In genomic region chr2:177572236-177572671, GRCh38 we compare ENCODE assay signal across 1 cellular context.
TF ChIP-seq lines count a peak whose summit lies in the region.

No MANE protein-coding gene starts in this region.

TF ChIP-seq in HEK293, 187 proteins besides CTCF, POLR2A, EP300 and RAD21 (continued from another document):
- TF ChIP-seq PRDM10 (tag by site-specific recombination; IDR thresholded peaks at IDR 0.05): peak; percentile 34; the same call in 1 of the 2 replicates
- peak; percentile 50; the same call in 1 of the 2 replicates for TF ChIP-seq ZNF341 (tag by site-specific recombination; IDR thresholded peaks at IDR 0.05; ENCODE audit: low read depth)
- no peak for TF ChIP-seq SP2 (tag by site-specific recombination; IDR thresholded peaks at IDR 0.05)
- TF ChIP-seq IKZF3 (tag by site-specific recombination; IDR thresholded peaks at IDR 0.05): 0 out of 2 replicates have a peak, but pooled peaks have one; percentile 23
- 0 out of 2 replicates have a peak, but pooled peaks have one; percentile 11 for TF ChIP-seq SP7 (tag by site-specific recombination; IDR thresholded peaks at IDR 0.05)
- no peak for TF ChIP-seq ZNF488 (tag by site-specific recombination; IDR thresholded peaks at IDR 0.05)
- TF ChIP-seq REPIN1 (tag by site-specific recombination; IDR thresholded peaks at IDR 0.05; ENCODE audit: low read depth): no peak
- TF ChIP-seq WT1 (tag by site-specific recombination; IDR thresholded peaks at IDR 0.05): peak; percentile 90
- TF ChIP-seq ZNF155 (tag by site-specific recombination; IDR thresholded peaks at IDR 0.05): no peak
- no peak for TF ChIP-seq ZNF274 (IDR thresholded peaks at IDR 0.05; ENCODE audit: low read length)
- TF ChIP-seq ZNF274 (tag by site-specific recombination; IDR thresholded peaks at IDR 0.05; ENCODE audit: borderline replicate concordance): no peak
- no peak for TF ChIP-seq ZNF473 (tag by site-specific recombination; IDR thresholded peaks at IDR 0.05)
